Comparison of ENCODE assay signal across 7 cellular contexts in genomic region chr16:87339724-87340105, GRCh38. TPM values are rescaled to one million over a fixed set of nuclear protein-coding genes. Genes with fewer than 3 reads are reported as not detected.
DNase-seq lines count a peak whose midpoint lies in the region; ATAC-seq, FAIRE-seq and TF ChIP-seq lines count a peak whose summit lies in the region.
"Not testable (repeated sequence)": the region's sequence is repeated elsewhere in the genome, so short reads cannot be mapped to it uniquely, and the experiment has no call there.

No MANE protein-coding gene starts in this region.

- H3K36me3 Mint-ChIP-seq in WTC11 = peaks cover 16% of the 10 kb centered on the region
- H3K36me3 Mint-ChIP-seq in activated naive CD4-positive, alpha-beta T cell treated with anti-CD3 and anti-CD28 coated beads, Interleukin-2, amount 50 U/mL, for 24 hours = not testable (repeated sequence)
- H3K36me3 Mint-ChIP-seq in MCF 10A (ENCODE audit: insufficient read depth, unreplicated experiment) = peaks cover 84% of the 10 kb centered on the region
- H3K36me3 Mint-ChIP-seq in stimulated activated effector memory CD8-positive, alpha-beta T cell treated with anti-CD3 and anti-CD28 coated beads, Interleukin-12 subunit alpha, Interleukin-12 subunit beta, amount 100 ng/mL, for 72 hours = peaks cover 79% of the 10 kb centered on the region

- not testable (repeated sequence) for H3K27me3 Mint-ChIP-seq in WTC11 (ENCODE audit: low read depth); activated naive CD4-positive, alpha-beta T cell treated with anti-CD3 and anti-CD28 coated beads, Interleukin-2, amount 50 U/mL, for 24 hours; MCF 10A (ENCODE audit: insufficient read depth, unreplicated experiment)

- intact Hi-C loops in MCF 10A (cut with micrococcal nuclease); HepG2 (cut with micrococcal nuclease; ENCODE audit: unreplicated experiment): not testable (repeated sequence)

- not testable (repeated sequence) for TF ChIP-seq EP300 in HepG2 (IDR thresholded peaks at IDR 0.05; ENCODE audit: low read depth in 2 of 2, low read length in 2 of 2); HepG2 (CRISPR knock-in tag; IDR thresholded peaks at IDR 0.05; ENCODE audit: borderline replicate concordance)

- not testable (repeated sequence) for H3K4me1 Mint-ChIP-seq in WTC11; MCF 10A (ENCODE audit: insufficient read depth, unreplicated experiment); stimulated activated effector memory CD8-positive, alpha-beta T cell treated with anti-CD3 and anti-CD28 coated beads, Interleukin-12 subunit alpha, Interleukin-12 subunit beta, amount 100 ng/mL, for 72 hours
- H3K4me1 Mint-ChIP-seq in activated naive CD4-positive, alpha-beta T cell treated with anti-CD3 and anti-CD28 coated beads, Interleukin-2, amount 50 U/mL, for 24 hours = peaks cover 18% of the 10 kb centered on the region

- H3K4me2 ChIP-seq in HepG2 (ENCODE audit: low read depth, low read length); neuronal stem cell (ENCODE audit: insufficient read depth, low read length, poor library complexity, severe bottlenecking): not testable (repeated sequence)

- H3K27ac ChIP-seq in HEK293 (ENCODE audit: extremely low read depth, low read depth, low read length); HepG2 (ENCODE audit: extremely low read length, insufficient read depth, low read length); neuronal stem cell (replicated peaks; ENCODE audit: low read length): not testable (repeated sequence)

- H4K20me1 ChIP-seq in HepG2 (ENCODE audit: insufficient read depth, low read length) = peaks cover 88% of the 10 kb centered on the region

- not testable (repeated sequence) for H3K23ac ChIP-seq in neuronal stem cell (ENCODE audit: low read depth, low read length, poor library complexity)

- in situ Hi-C loops in HepG2 (cut with HindIII; ENCODE audit: extremely low pct_ligation_motif_present, low pct_unique_long_range_greater_than_20kb) = not testable (repeated sequence)

- not testable (repeated sequence) for TF ChIP-seq POLR2A in HepG2 (IDR thresholded peaks at IDR 0.05; ENCODE audit: insufficient read depth in 1 of 2, low read depth in 2 of 2, low read length in 2 of 2)

- not testable (repeated sequence) for TF ChIP-seq RAD21 in HepG2 (CRISPR knock-in tag; IDR thresholded peaks at IDR 0.05)

- not testable (repeated sequence) for H4K91ac ChIP-seq in neuronal stem cell (ENCODE audit: low read depth, low read length, poor library complexity)

- peaks cover 65% of the 10 kb centered on the region for H3K79me2 ChIP-seq in HepG2 (ENCODE audit: insufficient read depth, low read length)

- not testable (repeated sequence) for H2AK5ac ChIP-seq in neuronal stem cell (ENCODE audit: low read depth, low read length)

- CTCF ChIA-PET in HEK293 (lab: Yijun Ruan, JAX) (interaction anchor here (0.7 kb wide), 1 partner anchor 81 kb away, joined by 5 read pairs; no protein-coding TSS in a partner anchor), MCF 10A (lab: Yijun Ruan, JAX) (interaction anchor here (0.6 to 1.2 kb wide), 3 partner anchors 22 to 277 kb away, joined by 4 to 6 read pairs (median 5); partner anchors contain the start of gene C16orf95)
- CTCF ChIA-PET in WTC11 (lab: Charles Lee); HepG2 (lab: Yijun Ruan, JAX; ENCODE audit: low intra/inter-chr PET ratio, low total read pairs): not testable (repeated sequence)

- H3K4me3 Mint-ChIP-seq in WTC11; activated naive CD4-positive, alpha-beta T cell treated with anti-CD3 and anti-CD28 coated beads, Interleukin-2, amount 50 U/mL, for 24 hours; MCF 10A (ENCODE audit: unreplicated experiment); stimulated activated effector memory CD8-positive, alpha-beta T cell treated with anti-CD3 and anti-CD28 coated beads, Interleukin-12 subunit alpha, Interleukin-12 subunit beta, amount 100 ng/mL, for 72 hours: not testable (repeated sequence)

- not testable (repeated sequence) for H2BK12ac ChIP-seq in neuronal stem cell (ENCODE audit: low read length)

- not testable (repeated sequence) for H3K9me3 ChIP-seq in HEK293 (ENCODE audit: control insufficient read depth, insufficient read depth, low read depth, low read length); HepG2 (ENCODE audit: low read length); neuronal stem cell (replicated peaks in 1 of 2; ENCODE audit: control insufficient read depth in 2 of 2, insufficient read depth in 1 of 2, low read depth in 1 of 2, low read length in 2 of 2)

- H3K18ac ChIP-seq in neuronal stem cell (ENCODE audit: low read length) = not testable (repeated sequence)

- not testable (repeated sequence) for FAIRE-seq in HepG2 (lab: Jason Lieb, UNC)

- not testable (repeated sequence) for TF ChIP-seq CTCF in HEK293 (tag by site-specific recombination; IDR thresholded peaks at IDR 0.05); WTC11 (IDR thresholded peaks at IDR 0.05); MCF 10A (IDR thresholded peaks at IDR 0.05; ENCODE audit: unreplicated experiment); HepG2 (CRISPR knock-in tag; IDR thresholded peaks at IDR 0.05)

- H3K79me1 ChIP-seq in neuronal stem cell (ENCODE audit: low read depth, low read length) = peaks cover 13% of the 10 kb centered on the region

- not testable (repeated sequence) for BruUV-seq in MCF 10A (replicated peaks; lab: Mats Ljungman, UMichigan); HepG2 (replicated peaks; lab: Mats Ljungman, UMichigan)

- not testable (repeated sequence) for H2BK120ac ChIP-seq in neuronal stem cell (ENCODE audit: low read depth, low read length)

- not testable (repeated sequence) for H2BK15ac ChIP-seq in neuronal stem cell (ENCODE audit: low read length)

- H3K27ac Mint-ChIP-seq in WTC11 = not testable (repeated sequence)
- peak overlapping the region; percentile 46 for H3K27ac Mint-ChIP-seq in activated naive CD4-positive, alpha-beta T cell treated with anti-CD3 and anti-CD28 coated beads, Interleukin-2, amount 50 U/mL, for 24 hours
- peak overlapping the region; percentile 42 for H3K27ac Mint-ChIP-seq in MCF 10A (ENCODE audit: low read depth, unreplicated experiment)
- peak overlapping the region; percentile 78 for H3K27ac Mint-ChIP-seq in stimulated activated effector memory CD8-positive, alpha-beta T cell treated with anti-CD3 and anti-CD28 coated beads, Interleukin-12 subunit alpha, Interleukin-12 subunit beta, amount 100 ng/mL, for 72 hours

- not testable (repeated sequence) for H3K4ac ChIP-seq in neuronal stem cell (ENCODE audit: low read length)

- H3K4me1 ChIP-seq in HEK293 (ENCODE audit: control insufficient read depth, insufficient read depth, low read length); HepG2 (ENCODE audit: insufficient read depth, low read length): not testable (repeated sequence)
- peaks cover 0 to 15% of the 10 kb centered on the region in 2 donors for H3K4me1 ChIP-seq in neuronal stem cell (ENCODE audit: control insufficient read depth in 2 of 2, insufficient read depth in 1 of 2, low read depth in 1 of 2, low read length in 2 of 2)

- peaks cover 0 to 67% of the 10 kb centered on the region in 2 experiments; a peak in 2 of 3 replicates for H3K36me3 ChIP-seq in HEK293 (ENCODE audit: control insufficient read depth in 2 of 2, insufficient read depth in 1 of 2, low read length in 2 of 2)
- H3K36me3 ChIP-seq in HepG2 (replicated peaks in 1 of 2; ENCODE audit: control insufficient read depth in 1 of 2, insufficient read depth in 2 of 2, low read length in 2 of 2) = peaks cover 69 to 95% of the 10 kb centered on the region in 2 experiments
- H3K36me3 ChIP-seq in neuronal stem cell (replicated peaks in 1 of 2; ENCODE audit: control insufficient read depth in 2 of 2, insufficient read depth in 2 of 2, low read length in 2 of 2) = peaks cover 24 to 44% of the 10 kb centered on the region in 2 donors

- peak overlapping the region; percentile 47 for H3K14ac ChIP-seq in neuronal stem cell (ENCODE audit: low read length)

- not testable (repeated sequence) for H3K27me3 ChIP-seq in HepG2 (ENCODE audit: control insufficient read depth in 1 of 2, insufficient read depth in 2 of 2, low read length in 2 of 2); neuronal stem cell (ENCODE audit: control insufficient read depth in 3 of 3, insufficient read depth in 3 of 3, low read depth in 1 of 3, low read length in 3 of 3)

- H3K4me3 ChIP-seq in HEK293 (ENCODE audit: low read depth, low read length); HepG2 (replicated peaks in 1 of 3; ENCODE audit: insufficient read depth in 1 of 3, low read depth in 2 of 3, low read length in 3 of 3); neuronal stem cell (ENCODE audit: low read length in 2 of 2): not testable (repeated sequence)

- not testable (repeated sequence) for H2BK5ac ChIP-seq in neuronal stem cell (ENCODE audit: low read length)

- not testable (repeated sequence) for ATAC-seq in WTC11; HepG2; stimulated activated effector memory CD8-positive, alpha-beta T cell treated with anti-CD3 and anti-CD28 coated beads, Interleukin-12 subunit alpha, Interleukin-12 subunit beta, amount 100 ng/mL, for 72 hours

- not testable (repeated sequence) for H3K9me3 Mint-ChIP-seq in WTC11; activated naive CD4-positive, alpha-beta T cell treated with anti-CD3 and anti-CD28 coated beads, Interleukin-2, amount 50 U/mL, for 24 hours; MCF 10A (ENCODE audit: unreplicated experiment); stimulated activated effector memory CD8-positive, alpha-beta T cell treated with anti-CD3 and anti-CD28 coated beads, Interleukin-12 subunit alpha, Interleukin-12 subunit beta, amount 100 ng/mL, for 72 hours

- not testable (repeated sequence) for H3K9ac ChIP-seq in HepG2 (ENCODE audit: insufficient read depth, low read depth, low read length); neuronal stem cell (ENCODE audit: low read depth, low read length, poor library complexity)

- 98% methylated on average over 11 of the region's 11 CpGs for WGBS in HepG2 (ENCODE audit: low lambda C conversion rate)
- no CpG with 5 or more reads among the region's 11 CpGs for WGBS in neuronal stem cell (ENCODE audit: extremely low coverage in 2 of 2, insufficient read length in 2 of 2, insufficient replicate concordance in 1 of 2), 2 donors

- not testable (repeated sequence) for H2AFZ ChIP-seq in HepG2 (ENCODE audit: low read length); neuronal stem cell (ENCODE audit: low read length)

- POLR2A ChIA-PET in HEK293 (lab: Yijun Ruan, JAX); WTC11 (lab: Charles Lee): not testable (repeated sequence)
- POLR2A ChIA-PET in MCF 10A (lab: Yijun Ruan, JAX) (interaction anchor here (1.1 kb wide), 1 partner anchor 25 kb away, joined by 4 read pairs; no protein-coding TSS in a partner anchor), HepG2 (lab: Yijun Ruan, JAX) (interaction anchor here (0.9 to 1.2 kb wide), 2 partner anchors 40 to 48 kb away, joined by 3 to 4 read pairs; no protein-coding TSS in a partner anchor)

- DNase-seq in WTC11 (ENCODE audit: low spot score); MCF 10A (ENCODE audit: unreplicated experiment); HepG2 (ENCODE audit: low spot score); neuronal stem cell (ENCODE audit: low spot score); stimulated activated effector memory CD8-positive, alpha-beta T cell treated with anti-CD3 and anti-CD28 coated beads, Interleukin-12 subunit alpha, Interleukin-12 subunit beta, amount 100 ng/mL, for 72 hours (ENCODE audit: low spot score in 2 of 2): not testable (repeated sequence)

- not testable (repeated sequence) for H4K8ac ChIP-seq in neuronal stem cell (ENCODE audit: low read depth, low read length)

RNA-seq across cellular contexts. Expression of gene C16orf95, which starts 22.5 kb away (rescaled TPM):
- total RNA-seq in WTC11 (2021) = 5.7 to 7.5 TPM (median 7.1 TPM) in 3 replicates
- 5.7 and 5.8 TPM in 2 replicates for total RNA-seq in MCF 10A (2022)
- total RNA-seq in HepG2 (2016; rRNA removed; fragmentation: Illumina TruSeq; extraction: Trizol) = 7.2 and 8.6 TPM in 2 replicates
- 20.8 and 21.6 TPM in 2 replicates for total RNA-seq in HepG2 (2016; cell fraction: cytosol; rRNA removed; fragmentation: Illumina TruSeq; extraction: Trizol; ENCODE audit: low read depth)
- 6.9 and 8.1 TPM in 2 replicates for total RNA-seq in HepG2 (2016; cell fraction: insoluble cytoplasmic fraction; rRNA removed; fragmentation: Illumina TruSeq; extraction: Trizol)
- 15.4 and 16.2 TPM in 2 replicates for total RNA-seq in HepG2 (2016; cell fraction: membrane; rRNA removed; fragmentation: Illumina TruSeq; extraction: Trizol)
- 6.3 TPM in 2 replicates for total RNA-seq in HepG2 (2016; cell fraction: nucleus; rRNA removed; fragmentation: Illumina TruSeq; extraction: Trizol)
- polyA plus RNA-seq in HepG2 (2011; rRNA removed) = 2.0 and 2.8 TPM in 2 replicates
- polyA plus RNA-seq in HepG2 (2011; cell fraction: cytosol; rRNA removed) = 1.3 and 3.1 TPM in 2 replicates
- polyA plus RNA-seq in HepG2 (2011; cell fraction: nucleus; rRNA removed) = 4.1 and 5.0 TPM in 2 replicates
- polyA plus RNA-seq in HepG2 (2012) = 3.8 and 4.5 TPM in 2 replicates
- 14.5 and 18.3 TPM in 2 replicates for polyA plus RNA-seq in HepG2 (2016; cell fraction: cytosol; fragmentation: Illumina TruSeq; extraction: Trizol; ENCODE audit: low read depth)
- 6.1 and 7.7 TPM in 2 replicates for polyA plus RNA-seq in HepG2 (2016; cell fraction: insoluble cytoplasmic fraction; fragmentation: Illumina TruSeq; extraction: Trizol; ENCODE audit: low read depth)
- 13.5 and 16.8 TPM in 2 replicates for polyA plus RNA-seq in HepG2 (2016; cell fraction: membrane; fragmentation: Illumina TruSeq; extraction: Trizol; ENCODE audit: low read depth)
- 7.1 and 7.6 TPM in 2 replicates for polyA plus RNA-seq in HepG2 (2016; cell fraction: nucleus; fragmentation: Illumina TruSeq; extraction: Trizol; ENCODE audit: insufficient read depth, low read depth)
- 2.1 and 2.6 TPM in 2 replicates for polyA minus RNA-seq in HepG2 (2011; rRNA and poly(A)+ RNA removed; ENCODE audit: low replicate concordance)
- polyA minus RNA-seq in HepG2 (2011; cell fraction: cytosol; rRNA and poly(A)+ RNA removed) = 0.79 and 1.4 TPM in 2 replicates
- polyA minus RNA-seq in HepG2 (2011; cell fraction: nucleus; rRNA and poly(A)+ RNA removed) = 3.7 and 5.0 TPM in 2 replicates
- 4.5 TPM for polyA plus RNA-seq in neuronal stem cell (2013, experiment 1 of 2)
- 4.9 TPM for polyA plus RNA-seq in neuronal stem cell (2013, experiment 2 of 2)

RNA-seq across cellular contexts. Expression of gene FBXO31, which starts 43.9 kb away (rescaled TPM):
- total RNA-seq in WTC11 (2021) = 20.8 to 24.2 TPM (median 22.6 TPM) in 3 replicates
- 43.2 and 53.9 TPM in 2 replicates for total RNA-seq in MCF 10A (2022)
- 81.3 and 92.4 TPM in 2 replicates for total RNA-seq in HepG2 (2016; rRNA removed; fragmentation: Illumina TruSeq; extraction: Trizol)
- 18.3 and 22.9 TPM in 2 replicates for total RNA-seq in HepG2 (2016; cell fraction: cytosol; rRNA removed; fragmentation: Illumina TruSeq; extraction: Trizol; ENCODE audit: low read depth)
- total RNA-seq in HepG2 (2016; cell fraction: insoluble cytoplasmic fraction; rRNA removed; fragmentation: Illumina TruSeq; extraction: Trizol) = 64.5 and 91.5 TPM in 2 replicates
- total RNA-seq in HepG2 (2016; cell fraction: membrane; rRNA removed; fragmentation: Illumina TruSeq; extraction: Trizol) = 33.7 and 38.0 TPM in 2 replicates
- total RNA-seq in HepG2 (2016; cell fraction: nucleus; rRNA removed; fragmentation: Illumina TruSeq; extraction: Trizol) = 94.4 and 107 TPM in 2 replicates
- polyA plus RNA-seq in HepG2 (2011; rRNA removed) = 101 and 118 TPM in 2 replicates
- polyA plus RNA-seq in HepG2 (2011; cell fraction: cytosol; rRNA removed) = 51.6 and 63.1 TPM in 2 replicates
- polyA plus RNA-seq in HepG2 (2011; cell fraction: nucleus; rRNA removed) = 393 and 579 TPM in 2 replicates
- polyA plus RNA-seq in HepG2 (2012) = 75.5 and 101 TPM in 2 replicates
- 6.1 and 6.4 TPM in 2 replicates for polyA plus RNA-seq in HepG2 (2016; cell fraction: cytosol; fragmentation: Illumina TruSeq; extraction: Trizol; ENCODE audit: low read depth)
- 57.9 and 71.3 TPM in 2 replicates for polyA plus RNA-seq in HepG2 (2016; cell fraction: insoluble cytoplasmic fraction; fragmentation: Illumina TruSeq; extraction: Trizol; ENCODE audit: low read depth)
- polyA plus RNA-seq in HepG2 (2016; cell fraction: membrane; fragmentation: Illumina TruSeq; extraction: Trizol; ENCODE audit: low read depth) = 18.2 and 18.3 TPM in 2 replicates
- polyA plus RNA-seq in HepG2 (2016; cell fraction: nucleus; fragmentation: Illumina TruSeq; extraction: Trizol; ENCODE audit: insufficient read depth, low read depth) = 256 and 269 TPM in 2 replicates
- polyA minus RNA-seq in HepG2 (2011; rRNA and poly(A)+ RNA removed; ENCODE audit: low replicate concordance) = 29.6 and 164 TPM in 2 replicates
- polyA minus RNA-seq in HepG2 (2011; cell fraction: cytosol; rRNA and poly(A)+ RNA removed) = 53.4 and 63.9 TPM in 2 replicates
- 202 and 208 TPM in 2 replicates for polyA minus RNA-seq in HepG2 (2011; cell fraction: nucleus; rRNA and poly(A)+ RNA removed)
- 9.0 TPM for polyA plus RNA-seq in neuronal stem cell (2013, experiment 1 of 2)
- 8.4 TPM for polyA plus RNA-seq in neuronal stem cell (2013, experiment 2 of 2)

RNA-seq across cellular contexts. Expression of gene MAP1LC3B, which starts 52.4 kb away (rescaled TPM):
- total RNA-seq in WTC11 (2021) = 40.1 to 46.9 TPM (median 43.2 TPM) in 3 replicates
- 271 and 348 TPM in 2 replicates for total RNA-seq in MCF 10A (2022)
- total RNA-seq in HepG2 (2016; rRNA removed; fragmentation: Illumina TruSeq; extraction: Trizol) = 15.7 and 30.6 TPM in 2 replicates
- total RNA-seq in HepG2 (2016; cell fraction: cytosol; rRNA removed; fragmentation: Illumina TruSeq; extraction: Trizol; ENCODE audit: low read depth) = 5.5 and 7.0 TPM in 2 replicates
- 15.9 and 27.1 TPM in 2 replicates for total RNA-seq in HepG2 (2016; cell fraction: insoluble cytoplasmic fraction; rRNA removed; fragmentation: Illumina TruSeq; extraction: Trizol)
- 24.8 and 26.3 TPM in 2 replicates for total RNA-seq in HepG2 (2016; cell fraction: membrane; rRNA removed; fragmentation: Illumina TruSeq; extraction: Trizol)
- 22.0 and 22.3 TPM in 2 replicates for total RNA-seq in HepG2 (2016; cell fraction: nucleus; rRNA removed; fragmentation: Illumina TruSeq; extraction: Trizol)
- polyA plus RNA-seq in HepG2 (2011; rRNA removed) = 37.4 and 37.9 TPM in 2 replicates
- 18.1 and 36.3 TPM in 2 replicates for polyA plus RNA-seq in HepG2 (2011; cell fraction: cytosol; rRNA removed)
- 15.1 and 23.4 TPM in 2 replicates for polyA plus RNA-seq in HepG2 (2011; cell fraction: nucleus; rRNA removed)
- 68.5 and 98.3 TPM in 2 replicates for polyA plus RNA-seq in HepG2 (2012)
- 9.9 and 13.1 TPM in 2 replicates for polyA plus RNA-seq in HepG2 (2016; cell fraction: cytosol; fragmentation: Illumina TruSeq; extraction: Trizol; ENCODE audit: low read depth)
- polyA plus RNA-seq in HepG2 (2016; cell fraction: insoluble cytoplasmic fraction; fragmentation: Illumina TruSeq; extraction: Trizol; ENCODE audit: low read depth) = 65.5 and 71.9 TPM in 2 replicates
- 26.7 and 27.4 TPM in 2 replicates for polyA plus RNA-seq in HepG2 (2016; cell fraction: membrane; fragmentation: Illumina TruSeq; extraction: Trizol; ENCODE audit: low read depth)
- polyA plus RNA-seq in HepG2 (2016; cell fraction: nucleus; fragmentation: Illumina TruSeq; extraction: Trizol; ENCODE audit: insufficient read depth, low read depth) = 42.6 and 45.0 TPM in 2 replicates
- polyA minus RNA-seq in HepG2 (2011; rRNA and poly(A)+ RNA removed; ENCODE audit: low replicate concordance) = 13.2 and 15.8 TPM in 2 replicates
- polyA minus RNA-seq in HepG2 (2011; cell fraction: cytosol; rRNA and poly(A)+ RNA removed) = 22.2 and 35.4 TPM in 2 replicates
- polyA minus RNA-seq in HepG2 (2011; cell fraction: nucleus; rRNA and poly(A)+ RNA removed) = 23.0 and 32.7 TPM in 2 replicates
- 41.5 TPM for polyA plus RNA-seq in neuronal stem cell (2013, experiment 1 of 2)
- polyA plus RNA-seq in neuronal stem cell (2013, experiment 2 of 2) = 41.0 TPM
